Comparison of ENCODE assay signal across 9 cellular contexts in the genomic region with DNA sequence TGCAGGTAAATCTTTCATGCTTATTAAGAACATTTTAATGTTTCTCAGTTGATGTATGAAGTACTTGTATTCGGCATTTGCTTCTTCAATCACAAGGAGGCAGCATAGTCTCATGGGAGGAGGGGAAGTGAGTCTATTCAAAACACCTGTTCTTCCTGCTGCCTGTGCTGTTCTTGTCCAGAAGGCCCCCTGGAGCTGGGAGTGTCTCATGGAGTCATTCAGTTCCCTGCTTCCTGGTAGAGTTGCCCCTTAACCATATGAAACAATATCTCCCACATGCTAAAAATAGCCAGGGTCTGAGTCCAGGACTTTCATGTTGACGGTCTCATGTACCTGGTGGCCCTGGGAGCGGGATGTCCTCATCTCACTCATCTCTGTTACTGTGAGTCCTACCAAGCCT. TPM values are rescaled to one million over a fixed set of nuclear protein-coding genes. Genes with fewer than 3 reads are reported as not detected.
DNase-seq lines count a peak whose midpoint lies in the region; ATAC-seq and TF ChIP-seq lines count a peak whose summit lies in the region.
"Had no signal": no experiment of that assay in that cellular context is flagged by ENCODE, and none has a peak within 500 bp of the region (broad histone marks: within the 10 kb centered on the region; RNA-seq: fewer than 3 reads in every experiment).

No MANE protein-coding gene starts in this region.

- H3K9me3 ChIP-seq in tibial nerve, result no peaks in the 10 kb centered on the region

- no peak overlapping the region for H3K27ac Mint-ChIP-seq in activated CD4-positive, alpha-beta memory T cell treated with anti-CD3 and anti-CD28 coated beads, Interleukin-2, amount 10 ng/mL, durations not matched to agents 7 days and 5 days
- no peak overlapping the region for H3K27ac Mint-ChIP-seq in activated CD4-positive, alpha-beta memory T cell treated with anti-CD3 and anti-CD28 coated beads for 36 hours

- no peak overlapping the region for H3K4me3 ChIP-seq in tibial nerve
- H3K4me3 ChIP-seq: skin epidermis had no signal

- H3K36me3 Mint-ChIP-seq in activated CD4-positive, alpha-beta memory T cell treated with anti-CD3 and anti-CD28 coated beads, Interleukin-2, amount 10 ng/mL, durations not matched to agents 7 days and 5 days (ENCODE audit: low read depth), result no peaks in the 10 kb centered on the region
- H3K36me3 Mint-ChIP-seq in activated CD4-positive, alpha-beta memory T cell treated with anti-CD3 and anti-CD28 coated beads for 36 hours, result no peaks in the 10 kb centered on the region

- H3K27ac ChIP-seq in tibial nerve, result no peak overlapping the region
- H3K27ac ChIP-seq: skin epidermis had no signal

- H3K4me1 Mint-ChIP-seq in activated CD4-positive, alpha-beta memory T cell treated with anti-CD3 and anti-CD28 coated beads, Interleukin-2, amount 10 ng/mL, durations not matched to agents 7 days and 5 days, result peaks cover 13% of the 10 kb centered on the region
- peaks cover 25% of the 10 kb centered on the region for H3K4me1 Mint-ChIP-seq in activated CD4-positive, alpha-beta memory T cell treated with anti-CD3 and anti-CD28 coated beads for 36 hours (ENCODE audit: low read depth)

- H3K27me3 ChIP-seq in tibial nerve, result no peaks in the 10 kb centered on the region

- no peaks in the 10 kb centered on the region for H3K36me3 ChIP-seq in tibial nerve

- ATAC-seq in GM18873 (IDR thresholded peaks at IDR 0.05; ENCODE audit: low FRiP score, unreplicated experiment), result no peak

- peak; percentile 37 for DNase-seq in activated CD4-positive, alpha-beta memory T cell treated with anti-CD3 and anti-CD28 coated beads, Interleukin-2, amount 10 ng/mL, durations not matched to agents 7 days and 5 days
- no peak for DNase-seq in activated CD4-positive, alpha-beta memory T cell treated with anti-CD3 and anti-CD28 coated beads for 36 hours
- DNase-seq in LoVo (ENCODE audit: low spot score) (peak; percentile 59), RPMI7951 (ENCODE audit: low read depth) (peak; percentile 26), fibroblast of the conjunctiva (ENCODE audit: low read depth) (peak; percentile 56), tibial nerve (ENCODE audit: low spot score in 2 of 2) (no peak), 8988T (no peak)

- TF ChIP-seq CTCF in tibial nerve (IDR thresholded peaks at IDR 0.05), result peak; percentile 7 to 45 (median 26)

- 66 to 67% methylated on average over 3 of the region's 3 CpGs for WGBS in tibial nerve, 2 donors

- H3K4me1 ChIP-seq in tibial nerve, result no peaks in the 10 kb centered on the region

- POLR2A ChIA-PET in activated CD4-positive, alpha-beta memory T cell treated with anti-CD3 and anti-CD28 coated beads, Interleukin-2, amount 10 ng/mL, durations not matched to agents 7 days and 5 days (lab: Charles Lee), result interaction anchor here (1.1 kb wide), 1 partner anchor 16 kb away, joined by 3 read pairs; a partner anchor contains a TSS
- POLR2A ChIA-PET in activated CD4-positive, alpha-beta memory T cell treated with anti-CD3 and anti-CD28 coated beads for 36 hours (lab: Charles Lee), result no interaction called here

- H3K27me3 Mint-ChIP-seq in activated CD4-positive, alpha-beta memory T cell treated with anti-CD3 and anti-CD28 coated beads, Interleukin-2, amount 10 ng/mL, durations not matched to agents 7 days and 5 days, result no peaks in the 10 kb centered on the region
- H3K27me3 Mint-ChIP-seq in activated CD4-positive, alpha-beta memory T cell treated with anti-CD3 and anti-CD28 coated beads for 36 hours, result no peaks in the 10 kb centered on the region

- CTCF ChIA-PET in activated CD4-positive, alpha-beta memory T cell treated with anti-CD3 and anti-CD28 coated beads, Interleukin-2, amount 10 ng/mL, durations not matched to agents 7 days and 5 days (lab: Charles Lee), result interaction anchor here (1.2 to 1.6 kb wide), 2 partner anchors 10 to 16 kb away, joined by 3 to 5 read pairs; a partner anchor contains a TSS
- CTCF ChIA-PET in activated CD4-positive, alpha-beta memory T cell treated with anti-CD3 and anti-CD28 coated beads for 36 hours (lab: Charles Lee), result interaction anchor here (0.6 to 2.1 kb wide), 6 partner anchors 10 to 299 kb away, joined by 3 to 7 read pairs (median 4); no protein-coding TSS in a partner anchor

- intact Hi-C loops in activated CD4-positive, alpha-beta memory T cell treated with anti-CD3 and anti-CD28 coated beads for 36 hours (cut with micrococcal nuclease), result loop anchor here (1.0 to 2.0 kb wide), 2 partner anchors 50 to 293 kb away; no protein-coding TSS in a partner anchor

- TF ChIP-seq POLR2A in tibial nerve (IDR thresholded peaks at IDR 0.05), result no peak

- H3K9me3 Mint-ChIP-seq in activated CD4-positive, alpha-beta memory T cell treated with anti-CD3 and anti-CD28 coated beads, Interleukin-2, amount 10 ng/mL, durations not matched to agents 7 days and 5 days, result no peaks in the 10 kb centered on the region
- no peaks in the 10 kb centered on the region for H3K9me3 Mint-ChIP-seq in activated CD4-positive, alpha-beta memory T cell treated with anti-CD3 and anti-CD28 coated beads for 36 hours

- H3K4me3 Mint-ChIP-seq in activated CD4-positive, alpha-beta memory T cell treated with anti-CD3 and anti-CD28 coated beads, Interleukin-2, amount 10 ng/mL, durations not matched to agents 7 days and 5 days, result no peak overlapping the region
- H3K4me3 Mint-ChIP-seq in activated CD4-positive, alpha-beta memory T cell treated with anti-CD3 and anti-CD28 coated beads for 36 hours, result no peak overlapping the region

- no peak for TF ChIP-seq EP300 in tibial nerve (IDR thresholded peaks at IDR 0.05)

RNA-seq across cellular contexts. Expression of a gene that starts 15.5 kb away (rescaled TPM):
- total RNA-seq in activated CD4-positive, alpha-beta memory T cell treated with anti-CD3 and anti-CD28 coated beads, Interleukin-2, amount 10 ng/mL, durations not matched to agents 7 days and 5 days, result 10 to 100 TPM; 75.0 to 81.8 TPM
- 100 to 1,000 TPM; 101 to 105 TPM for total RNA-seq in activated CD4-positive, alpha-beta memory T cell treated with anti-CD3 and anti-CD28 coated beads for 36 hours
- 53.4 and 55.5 TPM in 2 replicates for total RNA-seq in RPMI7951 (2014; rRNA removed; shearing (Covaris generic))
- 10 to 100 TPM; 66.6 to 98.1 (median 87.4) TPM for total RNA-seq in tibial nerve

RNA-seq across cellular contexts. Expression of a gene that starts 25.1 kb away (rescaled TPM):
- total RNA-seq in activated CD4-positive, alpha-beta memory T cell treated with anti-CD3 and anti-CD28 coated beads, Interleukin-2, amount 10 ng/mL, durations not matched to agents 7 days and 5 days, result not detected
- under 1 TPM; 0.48 to 0.59 TPM for total RNA-seq in activated CD4-positive, alpha-beta memory T cell treated with anti-CD3 and anti-CD28 coated beads for 36 hours
- 0.96 and 1.6 TPM in 2 replicates for total RNA-seq in RPMI7951 (2014; rRNA removed; shearing (Covaris generic))
- total RNA-seq in tibial nerve, result 1,000 to 10,000 TPM; 1,911 to 7,779 (median 5,257) TPM

Comparison
In these comparisons a context has a peak if more than half of its experiments do, and no peak if none do; other contexts are left out.
1. DNase-seq: peak in activated CD4-positive, alpha-beta memory T cell treated with anti-CD3 and anti-CD28 coated beads, Interleukin-2, amount 10 ng/mL, durations not matched to agents 7 days and 5 days (single experiment), LoVo (single experiment), RPMI7951 (single experiment) and fibroblast of the conjunctiva (single experiment); none in activated CD4-positive, alpha-beta memory T cell treated with anti-CD3 and anti-CD28 coated beads for 36 hours (single experiment), tibial nerve (0 of 2) and 8988T (single experiment).
2. RNA of a gene that starts 25.1 kb away (total RNA-seq): 1,911 to 7,779 TPM in tibial nerve; 0.96 to 1.6 TPM in RPMI7951, 0.48 to 0.59 TPM in activated CD4-positive, alpha-beta memory T cell treated with anti-CD3 and anti-CD28 coated beads for 36 hours and not detected in activated CD4-positive, alpha-beta memory T cell treated with anti-CD3 and anti-CD28 coated beads, Interleukin-2, amount 10 ng/mL, durations not matched to agents 7 days and 5 days; every median in the first group is over 100 times any median in the second.